Comparison of ENCODE assay signal across 21 cellular contexts in the genomic region with DNA sequence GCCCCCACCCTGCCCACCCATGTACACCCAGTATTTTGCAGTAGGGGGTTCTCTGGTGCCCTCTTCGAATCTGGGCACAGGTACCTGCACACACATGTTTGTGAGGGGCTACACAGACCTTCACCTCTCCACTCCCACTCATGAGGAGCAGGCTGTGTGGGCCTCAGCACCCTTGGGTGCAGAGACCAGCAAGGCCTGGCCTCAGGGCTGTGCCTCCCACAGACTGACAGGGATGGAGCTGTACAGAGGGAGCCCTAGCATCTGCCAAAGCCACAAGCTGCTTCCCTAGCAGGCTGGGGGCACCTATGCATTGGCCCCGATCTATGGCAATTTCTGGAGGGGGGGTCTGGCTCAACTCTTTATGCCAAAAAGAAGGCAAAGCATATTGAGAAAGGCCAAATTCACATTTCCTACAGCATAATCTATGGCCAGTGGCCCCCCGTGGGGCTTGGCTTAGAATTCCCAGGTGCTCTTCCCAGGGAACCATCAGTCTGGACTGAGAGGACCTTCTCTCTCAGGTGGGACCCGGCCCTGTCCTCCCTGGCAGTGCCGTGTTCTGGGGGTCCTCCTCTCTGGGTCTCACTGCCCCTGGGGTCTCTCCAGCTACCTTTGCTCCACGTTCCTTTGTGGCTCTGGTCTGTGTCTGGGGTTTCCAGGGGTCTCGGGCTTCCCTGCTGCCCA. TPM values are rescaled to one million over a fixed set of nuclear protein-coding genes. Genes with fewer than 3 reads are reported as not detected.
A peak's percentile ranks its signal among the peaks of the same experiment; 100 is the strongest.
DNase-seq lines count a peak whose midpoint lies in the region; ATAC-seq, FAIRE-seq and TF ChIP-seq lines count a peak whose summit lies in the region.
"Had no signal": no experiment of that assay in that cellular context is flagged by ENCODE, and none has a peak within 500 bp of the region (broad histone marks: within the 10 kb centered on the region; RNA-seq: fewer than 3 reads in every experiment).

No MANE protein-coding gene starts in this region.

- POLR2A ChIA-PET in HepG2 (lab: Yijun Ruan, JAX): interaction anchor here (0.6 to 16.2 kb wide), 5 partner anchors 10 to 41 kb away, joined by 3 to 229 read pairs (median 31); a partner anchor contains a TSS

- 85% methylated on average over 6 of the region's 7 CpGs for WGBS in HepG2 (ENCODE audit: low lambda C conversion rate)
- WGBS in right lobe of liver (ENCODE audit: insufficient coverage, low coverage, low lambda C conversion rate, missing lambda C conversion rate): 40% methylated on average over 1 of the region's 7 CpGs
- 84 to 88% methylated on average over 7 of the region's 7 CpGs for WGBS in lung, 2 donors
- WGBS in neuronal stem cell (ENCODE audit: extremely low coverage in 2 of 2, insufficient read length in 2 of 2, insufficient replicate concordance in 1 of 2), 2 donors: no CpG with 5 or more reads among the region's 7 CpGs

- peaks cover 4% of the 10 kb centered on the region for H3K79me1 ChIP-seq in neuronal stem cell (ENCODE audit: low read depth, low read length)

- H2BK5ac ChIP-seq in neuronal stem cell (ENCODE audit: low read length): peak overlapping the region; percentile 63

- H3K4me1 ChIP-seq in HepG2 (ENCODE audit: insufficient read depth, low read length) (peaks cover 13% of the 10 kb centered on the region), right lobe of liver (peaks cover 0 to 10% (median 4%) of the 10 kb centered on the region in 4 donors), lung (ENCODE audit: control insufficient read depth in 2 of 2, insufficient read depth in 2 of 2, low read length in 2 of 2) (peaks cover 0 to 3% of the 10 kb centered on the region in 2 donors), neuronal stem cell (ENCODE audit: control insufficient read depth in 2 of 2, insufficient read depth in 1 of 2, low read depth in 1 of 2, low read length in 2 of 2) (peaks cover 3 to 4% of the 10 kb centered on the region in 2 donors)
- H3K4me1 ChIP-seq: Caco-2 had no signal

- H3K9me3 ChIP-seq in HepG2 (ENCODE audit: low read length) (no peaks in the 10 kb centered on the region), right lobe of liver (no peaks in the 10 kb centered on the region), lung (ENCODE audit: control insufficient read depth in 2 of 2, insufficient read depth in 1 of 2, low read length in 1 of 2) (peaks cover 0 to 2% of the 10 kb centered on the region in 2 donors), neuronal stem cell (replicated peaks in 1 of 2; ENCODE audit: control insufficient read depth in 2 of 2, insufficient read depth in 1 of 2, low read depth in 1 of 2, low read length in 2 of 2) (no peaks in the 10 kb centered on the region)
- H3K9me3 ChIP-seq: BLaER1, Caco-2 had no signal

- no peak overlapping the region for H2BK120ac ChIP-seq in neuronal stem cell (ENCODE audit: low read depth, low read length)

- H3K4me3 ChIP-seq in HepG2 (replicated peaks in 1 of 3; ENCODE audit: insufficient read depth in 1 of 3, low read depth in 2 of 3, low read length in 3 of 3) (no peak overlapping the region), right lobe of liver (no peak overlapping the region), lung (no peak overlapping the region), neuronal stem cell (ENCODE audit: low read length in 2 of 2) (no peak overlapping the region)
- H3K4me3 ChIP-seq: BLaER1, GM23248 had no signal

- H3K4me2 ChIP-seq in HepG2 (ENCODE audit: low read depth, low read length) (no peak overlapping the region), neuronal stem cell (ENCODE audit: insufficient read depth, low read length, poor library complexity, severe bottlenecking) (no peak overlapping the region)
- H3K4me2 ChIP-seq: BLaER1 had no signal

- H2BK15ac ChIP-seq in neuronal stem cell (ENCODE audit: low read length): no peak overlapping the region

- H3K9ac ChIP-seq in HepG2 (ENCODE audit: insufficient read depth, low read depth, low read length) (no peak overlapping the region), neuronal stem cell (ENCODE audit: low read depth, low read length, poor library complexity) (no peak overlapping the region)
- H3K9ac ChIP-seq: BLaER1, GM23248 had no signal

- H3K36me3 ChIP-seq in HepG2 (replicated peaks in 1 of 2; ENCODE audit: control insufficient read depth in 1 of 2, insufficient read depth in 2 of 2, low read length in 2 of 2) (peaks cover 31 to 37% of the 10 kb centered on the region in 2 experiments), right lobe of liver (peaks cover 0 to 26% (median 12%) of the 10 kb centered on the region in 4 donors), lung (ENCODE audit: control insufficient read depth in 2 of 2, insufficient read depth in 2 of 2, low read length in 2 of 2) (peaks cover 0 to 2% of the 10 kb centered on the region in 2 donors), neuronal stem cell (replicated peaks in 1 of 2; ENCODE audit: control insufficient read depth in 2 of 2, insufficient read depth in 2 of 2, low read length in 2 of 2) (no peaks in the 10 kb centered on the region)

- H3K27me3 ChIP-seq in HepG2 (ENCODE audit: control insufficient read depth in 1 of 2, insufficient read depth in 2 of 2, low read length in 2 of 2): no peaks in the 10 kb centered on the region
- no peaks in the 10 kb centered on the region for H3K27me3 ChIP-seq in right lobe of liver
- no peaks in the 10 kb centered on the region for H3K27me3 ChIP-seq in lung (ENCODE audit: control insufficient read depth, insufficient read depth)
- peaks cover 4 to 48% (median 10%) of the 10 kb centered on the region in 3 experiments for H3K27me3 ChIP-seq in neuronal stem cell (ENCODE audit: control insufficient read depth in 3 of 3, insufficient read depth in 3 of 3, low read depth in 1 of 3, low read length in 3 of 3)

- no peak overlapping the region for H2AFZ ChIP-seq in HepG2 (ENCODE audit: low read length)
- no peak overlapping the region for H2AFZ ChIP-seq in neuronal stem cell (ENCODE audit: low read length)
- H2AFZ ChIP-seq: GM23248 had no signal

- no TSS peak for BruUV-seq in HepG2 (replicated peaks; lab: Mats Ljungman, UMichigan)

- H3K27ac ChIP-seq in HepG2 (ENCODE audit: extremely low read length, insufficient read depth, low read length) (no peak overlapping the region), right lobe of liver (no peak overlapping the region), lung (ENCODE audit: low read depth in 1 of 2, low read length in 1 of 2) (no peak overlapping the region), neuronal stem cell (replicated peaks; ENCODE audit: low read length) (no peak overlapping the region)
- H3K27ac ChIP-seq: BLaER1, C4-2B, GM23248 had no signal

- TF ChIP-seq POLR2A in HepG2 (IDR thresholded peaks at IDR 0.05; ENCODE audit: insufficient read depth in 1 of 2, low read depth in 2 of 2, low read length in 2 of 2) (peak in 1 of 2 experiments; percentile 3; a peak in 2 of 4 replicates), right lobe of liver (IDR thresholded peaks at IDR 0.05) (no peak)

- peak overlapping the region; percentile 61 for H3K18ac ChIP-seq in neuronal stem cell (ENCODE audit: low read length)

- H3K4ac ChIP-seq in neuronal stem cell (ENCODE audit: low read length): no peak overlapping the region

- H2BK12ac ChIP-seq in neuronal stem cell (ENCODE audit: low read length): peak overlapping the region; percentile 68

- peak overlapping the region; percentile 96 for H2AK5ac ChIP-seq in neuronal stem cell (ENCODE audit: low read depth, low read length)

- ATAC-seq in HepG2 (peak; percentile 25), right lobe of liver (no peak), lung (ENCODE audit: insufficient read depth, low FRiP score) (no peak), HG03159 (IDR thresholded peaks at IDR 0.05; ENCODE audit: unreplicated experiment) (no peak)
- ATAC-seq: CD8-positive, alpha-beta T cell had no signal

- in situ Hi-C loops in HepG2 (cut with HindIII; ENCODE audit: extremely low pct_ligation_motif_present, low pct_unique_long_range_greater_than_20kb): no loop called here

- intact Hi-C loops in HepG2 (cut with micrococcal nuclease; ENCODE audit: unreplicated experiment) (no loop called here), right lobe of liver (cut with DNase I) (no loop called here)

- no peak overlapping the region for H3K23ac ChIP-seq in neuronal stem cell (ENCODE audit: low read depth, low read length, poor library complexity)

- no peak for TF ChIP-seq EP300 in HepG2 (IDR thresholded peaks at IDR 0.05; ENCODE audit: low read depth in 2 of 2, low read length in 2 of 2)
- no peak for TF ChIP-seq EP300 in HepG2 (CRISPR knock-in tag; IDR thresholded peaks at IDR 0.05; ENCODE audit: borderline replicate concordance)

- H4K20me1 ChIP-seq in HepG2 (ENCODE audit: insufficient read depth, low read length): no peaks in the 10 kb centered on the region; the same call in 1 of the 2 replicates

- DNase-seq in HepG2 (ENCODE audit: low spot score) (no peak), right lobe of liver (no peak), lung (ENCODE audit: low spot score) (peak; percentile 24), neuronal stem cell (ENCODE audit: low spot score) (no peak)
- no peak for DNase-seq in activated CD4-positive, CD25-positive, alpha-beta regulatory T cell (lab: John Stamatoyannopoulos, UW)
- DNase-seq: Caco-2; CD4-positive, CD25-positive, alpha-beta regulatory T cell; CD8-positive, alpha-beta T cell; DMS153; DND-41; GM23248; H7; HCEC 1CT had no signal

- TF ChIP-seq CTCF in HepG2 (CRISPR knock-in tag; IDR thresholded peaks at IDR 0.05) (no peak), right lobe of liver (IDR thresholded peaks at IDR 0.05) (no peak), lung (IDR thresholded peaks at IDR 0.05; ENCODE audit: control extremely low read depth, extremely low read depth) (no peak)

- CTCF ChIA-PET in HepG2 (lab: Yijun Ruan, JAX; ENCODE audit: low intra/inter-chr PET ratio, low total read pairs): no interaction called here

- FAIRE-seq in HepG2 (lab: Jason Lieb, UNC): no peak
- FAIRE-seq: G401.6, GM12892, H1 had no signal

- H4K91ac ChIP-seq in neuronal stem cell (ENCODE audit: low read depth, low read length, poor library complexity): no peak overlapping the region

- no peaks in the 10 kb centered on the region for H3K79me2 ChIP-seq in HepG2 (ENCODE audit: insufficient read depth, low read length)

- H3K14ac ChIP-seq in neuronal stem cell (ENCODE audit: low read length): peak overlapping the region; percentile 65

- TF ChIP-seq RAD21 in HepG2 (CRISPR knock-in tag; IDR thresholded peaks at IDR 0.05): no peak

- peak overlapping the region; percentile 31 for H4K8ac ChIP-seq in neuronal stem cell (ENCODE audit: low read depth, low read length)

RNA-seq across cellular contexts. Expression of a gene that starts 9.3 kb away (rescaled TPM):
- total RNA-seq in HepG2 (2016; rRNA removed; fragmentation: Illumina TruSeq; extraction: Trizol) (52.1 and 134 TPM in 2 replicates), right lobe of liver (100 to 1,000 TPM; 224 to 447 (median 319) TPM), lung (under 1 TPM in 1 of 2 donors, not detected in 1; 0.37 TPM)
- 19.2 and 23.2 TPM in 2 replicates for total RNA-seq in HepG2 (2016; cell fraction: cytosol; rRNA removed; fragmentation: Illumina TruSeq; extraction: Trizol; ENCODE audit: low read depth)
- total RNA-seq in HepG2 (2016; cell fraction: insoluble cytoplasmic fraction; rRNA removed; fragmentation: Illumina TruSeq; extraction: Trizol): 49.9 and 134 TPM in 2 replicates
- 37.4 and 38.6 TPM in 2 replicates for total RNA-seq in HepG2 (2016; cell fraction: membrane; rRNA removed; fragmentation: Illumina TruSeq; extraction: Trizol)
- 166 and 178 TPM in 2 replicates for total RNA-seq in HepG2 (2016; cell fraction: nucleus; rRNA removed; fragmentation: Illumina TruSeq; extraction: Trizol)
- polyA plus RNA-seq in HepG2 (2011; rRNA removed) (185 and 266 TPM in 2 replicates), lung (under 1 TPM; 0.10 to 0.22 TPM)
- polyA plus RNA-seq in HepG2 (2011; cell fraction: cytosol; rRNA removed): 113 and 166 TPM in 2 replicates
- 1,267 and 1,304 TPM in 2 replicates for polyA plus RNA-seq in HepG2 (2011; cell fraction: nucleus; rRNA removed)
- polyA plus RNA-seq in HepG2 (2012): 232 and 321 TPM in 2 replicates
- 17.2 and 19.9 TPM in 2 replicates for polyA plus RNA-seq in HepG2 (2016; cell fraction: cytosol; fragmentation: Illumina TruSeq; extraction: Trizol; ENCODE audit: low read depth)
- 48.9 and 49.8 TPM in 2 replicates for polyA plus RNA-seq in HepG2 (2016; cell fraction: insoluble cytoplasmic fraction; fragmentation: Illumina TruSeq; extraction: Trizol; ENCODE audit: low read depth)
- polyA plus RNA-seq in HepG2 (2016; cell fraction: membrane; fragmentation: Illumina TruSeq; extraction: Trizol; ENCODE audit: low read depth): 22.9 and 24.9 TPM in 2 replicates
- 354 and 380 TPM in 2 replicates for polyA plus RNA-seq in HepG2 (2016; cell fraction: nucleus; fragmentation: Illumina TruSeq; extraction: Trizol; ENCODE audit: insufficient read depth, low read depth)
- 241 TPM in 1 of 2 replicates, not detected in the other for polyA minus RNA-seq in HepG2 (2011; rRNA and poly(A)+ RNA removed; ENCODE audit: low replicate concordance)
- 64.7 and 65.5 TPM in 2 replicates for polyA minus RNA-seq in HepG2 (2011; cell fraction: cytosol; rRNA and poly(A)+ RNA removed)
- polyA minus RNA-seq in HepG2 (2011; cell fraction: nucleus; rRNA and poly(A)+ RNA removed): 172 and 188 TPM in 2 replicates
- polyA plus RNA-seq in neuronal stem cell (2013, experiment 1 of 2): 0.07 TPM
- 0.07 TPM for polyA plus RNA-seq in neuronal stem cell (2013, experiment 2 of 2)
- total RNA-seq: A673; B cell; CD4-positive, CD25-positive, alpha-beta regulatory T cell; GM23248 had no signal
- polyA plus RNA-seq: GM23248 had no signal

RNA-seq across cellular contexts. Expression of a gene that starts 39.7 kb away (rescaled TPM):
- total RNA-seq in HepG2 (2016; rRNA removed; fragmentation: Illumina TruSeq; extraction: Trizol) (37.2 and 56.1 TPM in 2 replicates), right lobe of liver (10 to 100 TPM; 28.6 to 45.1 (median 39.8) TPM), lung (10 to 100 TPM; 50.1 to 81.0 TPM)
- 12.9 and 13.4 TPM in 2 replicates for total RNA-seq in HepG2 (2016; cell fraction: cytosol; rRNA removed; fragmentation: Illumina TruSeq; extraction: Trizol; ENCODE audit: low read depth)
- total RNA-seq in HepG2 (2016; cell fraction: insoluble cytoplasmic fraction; rRNA removed; fragmentation: Illumina TruSeq; extraction: Trizol): 35.8 and 54.1 TPM in 2 replicates
- total RNA-seq in HepG2 (2016; cell fraction: membrane; rRNA removed; fragmentation: Illumina TruSeq; extraction: Trizol): 28.2 and 32.6 TPM in 2 replicates
- total RNA-seq in HepG2 (2016; cell fraction: nucleus; rRNA removed; fragmentation: Illumina TruSeq; extraction: Trizol): 37.4 and 42.1 TPM in 2 replicates
- polyA plus RNA-seq in HepG2 (2011; rRNA removed) (11.2 and 12.2 TPM in 2 replicates), lung (10 to 100 TPM in 1 of 2 donors, 1 to 10 TPM in 1; 8.1 to 11.6 TPM)
- 5.1 and 7.6 TPM in 2 replicates for polyA plus RNA-seq in HepG2 (2011; cell fraction: cytosol; rRNA removed)
- 18.1 and 21.8 TPM in 2 replicates for polyA plus RNA-seq in HepG2 (2011; cell fraction: nucleus; rRNA removed)
- 11.5 and 11.7 TPM in 2 replicates for polyA plus RNA-seq in HepG2 (2012)
- 0.44 and 0.68 TPM in 2 replicates for polyA plus RNA-seq in HepG2 (2016; cell fraction: cytosol; fragmentation: Illumina TruSeq; extraction: Trizol; ENCODE audit: low read depth)
- 14.1 and 15.7 TPM in 2 replicates for polyA plus RNA-seq in HepG2 (2016; cell fraction: insoluble cytoplasmic fraction; fragmentation: Illumina TruSeq; extraction: Trizol; ENCODE audit: low read depth)
- 3.3 and 3.5 TPM in 2 replicates for polyA plus RNA-seq in HepG2 (2016; cell fraction: membrane; fragmentation: Illumina TruSeq; extraction: Trizol; ENCODE audit: low read depth)
- 28.7 and 30.7 TPM in 2 replicates for polyA plus RNA-seq in HepG2 (2016; cell fraction: nucleus; fragmentation: Illumina TruSeq; extraction: Trizol; ENCODE audit: insufficient read depth, low read depth)
- 20.5 and 26.7 TPM in 2 replicates for polyA minus RNA-seq in HepG2 (2011; rRNA and poly(A)+ RNA removed; ENCODE audit: low replicate concordance)
- 43.5 and 45.0 TPM in 2 replicates for polyA minus RNA-seq in HepG2 (2011; cell fraction: cytosol; rRNA and poly(A)+ RNA removed)
- polyA minus RNA-seq in HepG2 (2011; cell fraction: nucleus; rRNA and poly(A)+ RNA removed): 46.0 and 46.6 TPM in 2 replicates
- 9.5 TPM for polyA plus RNA-seq in neuronal stem cell (2013, experiment 1 of 2)
- polyA plus RNA-seq in neuronal stem cell (2013, experiment 2 of 2): 10.4 TPM

Comparison
In these comparisons a context has a peak if more than half of its experiments do, and no peak if none do; other contexts are left out.
1. RNA of a gene that starts 9.3 kb away (total RNA-seq): 224 to 447 TPM in right lobe of liver and 19.2 to 178 TPM in HepG2; 0.37 TPM in lung; every median in the first group is over 10 times any median in the second.